ENCODE assay signal across 6 cellular contexts in genomic region chr5:177403194-177403825, GRCh38. TPM values are rescaled to one million over a fixed set of nuclear protein-coding genes. Genes with fewer than 3 reads are reported as not detected.
A peak's percentile ranks its signal among the peaks of the same experiment; 100 is the strongest.
DNase-seq lines count a peak whose midpoint lies in the region; ATAC-seq and TF ChIP-seq lines count a peak whose summit lies in the region.

No MANE protein-coding gene starts in this region.

- peaks cover 0 to 37% (median 4%) of the 10 kb centered on the region in 4 donors for H3K4me1 ChIP-seq in right lobe of liver

- peaks cover 23% of the 10 kb centered on the region for H3K27me3 Mint-ChIP-seq in activated T-helper 2 cell treated with anti-CD3 and anti-CD28 coated beads, Interferon-gamma antibody, Interleukin-2, Interleukin-4, amounts not matched to agents 10 μg/mL and 5 μg/mL and 100 μg/mL, durations not matched to agents 14 hours and 24 hours and 36 hours (ENCODE audit: low read depth)

- H3K4me3 ChIP-seq in right lobe of liver: peak overlapping the region in 2 of 3 donors; percentile 34 to 42

- H3K27ac Mint-ChIP-seq in activated T-helper 2 cell treated with anti-CD3 and anti-CD28 coated beads, Interferon-gamma antibody, Interleukin-2, Interleukin-4, amounts not matched to agents 10 μg/mL and 5 μg/mL and 100 μg/mL, durations not matched to agents 14 hours and 24 hours and 36 hours: no peak overlapping the region

- peaks cover 0 to 15% (median 5%) of the 10 kb centered on the region in 4 donors for H3K36me3 ChIP-seq in right lobe of liver

- WGBS in right lobe of liver (ENCODE audit: insufficient coverage, low coverage, low lambda C conversion rate, missing lambda C conversion rate): 27% methylated on average over 14 of the region's 60 CpGs

- no peaks in the 10 kb centered on the region for H3K9me3 ChIP-seq in right lobe of liver

- TF ChIP-seq POLR2A in right lobe of liver (IDR thresholded peaks at IDR 0.05): no peak

- H3K4me3 Mint-ChIP-seq in activated T-helper 2 cell treated with anti-CD3 and anti-CD28 coated beads, Interferon-gamma antibody, Interleukin-2, Interleukin-4, amounts not matched to agents 10 μg/mL and 5 μg/mL and 100 μg/mL, durations not matched to agents 14 hours and 24 hours and 36 hours (ENCODE audit: low read depth): peak overlapping the region; percentile 79

- H3K9me3 Mint-ChIP-seq in activated T-helper 2 cell treated with anti-CD3 and anti-CD28 coated beads, Interferon-gamma antibody, Interleukin-2, Interleukin-4, amounts not matched to agents 10 μg/mL and 5 μg/mL and 100 μg/mL, durations not matched to agents 14 hours and 24 hours and 36 hours: no peaks in the 10 kb centered on the region

- H3K27me3 ChIP-seq in right lobe of liver: no peaks in the 10 kb centered on the region

- ATAC-seq in HG03571 (IDR thresholded peaks at IDR 0.05; ENCODE audit: unreplicated experiment) (peak; percentile 20), right lobe of liver (no peak)

- intact Hi-C loops in activated T-helper 2 cell treated with anti-CD3 and anti-CD28 coated beads, Interferon-gamma antibody, Interleukin-2, Interleukin-4, amounts not matched to agents 10 μg/mL and 5 μg/mL and 100 μg/mL, durations not matched to agents 14 hours and 24 hours and 36 hours (cut with micrococcal nuclease): loop anchor here (1.0 to 5.0 kb wide), 4 partner anchors 13 to 93 kb away; partner anchors contain the start of gene PDLIM7
- intact Hi-C loops in right lobe of liver (cut with DNase I): loop anchor here in 1 of 2 donors (5.0 kb wide), 1 partner anchor 34 kb away; no protein-coding TSS in a partner anchor

- H3K27ac ChIP-seq in right lobe of liver: no peak overlapping the region

- DNase-seq in NCI-H1092 treated with DMSO at 0.1 percent for 48 hours (lab: John Stamatoyannopoulos, UW) (peak; percentile 33), NCI-H1092 (lab: John Stamatoyannopoulos, UW) (no peak), right lobe of liver (no peak), germinal center (ENCODE audit: low spot score) (no peak)
- DNase-seq in activated T-helper 2 cell treated with anti-CD3 and anti-CD28 coated beads, Interferon-gamma antibody, Interleukin-2, Interleukin-4, amounts not matched to agents 10 μg/mL and 5 μg/mL and 100 μg/mL, durations not matched to agents 14 hours and 24 hours and 36 hours (ENCODE audit: low spot score): peak; percentile 43

- H3K36me3 Mint-ChIP-seq in activated T-helper 2 cell treated with anti-CD3 and anti-CD28 coated beads, Interferon-gamma antibody, Interleukin-2, Interleukin-4, amounts not matched to agents 10 μg/mL and 5 μg/mL and 100 μg/mL, durations not matched to agents 14 hours and 24 hours and 36 hours (ENCODE audit: low read depth): no peaks in the 10 kb centered on the region

- TF ChIP-seq CTCF in right lobe of liver (IDR thresholded peaks at IDR 0.05): no peak

- H3K4me1 Mint-ChIP-seq in activated T-helper 2 cell treated with anti-CD3 and anti-CD28 coated beads, Interferon-gamma antibody, Interleukin-2, Interleukin-4, amounts not matched to agents 10 μg/mL and 5 μg/mL and 100 μg/mL, durations not matched to agents 14 hours and 24 hours and 36 hours (ENCODE audit: low read depth): peaks cover 19% of the 10 kb centered on the region

RNA-seq across cellular contexts. Expression of gene PFN3, which starts 2.8 kb away (rescaled TPM):
- total RNA-seq in activated T-helper 2 cell treated with anti-CD3 and anti-CD28 coated beads, Interferon-gamma antibody, Interleukin-2, Interleukin-4, amounts not matched to agents 10 μg/mL and 5 μg/mL and 100 μg/mL, durations not matched to agents 14 hours and 24 hours and 36 hours: not detected in 2 replicates
- total RNA-seq in right lobe of liver: not detected

RNA-seq across cellular contexts. Expression of gene F12, which starts 6.1 kb away (rescaled TPM):
- 3.5 and 5.8 TPM in 2 replicates for total RNA-seq in activated T-helper 2 cell treated with anti-CD3 and anti-CD28 coated beads, Interferon-gamma antibody, Interleukin-2, Interleukin-4, amounts not matched to agents 10 μg/mL and 5 μg/mL and 100 μg/mL, durations not matched to agents 14 hours and 24 hours and 36 hours
- 100 to 1,000 TPM; 236 to 518 (median 365) TPM for total RNA-seq in right lobe of liver

RNA-seq across cellular contexts. Expression of gene SLC34A1, which starts 19.1 kb away (rescaled TPM):
- not detected in 2 replicates for total RNA-seq in activated T-helper 2 cell treated with anti-CD3 and anti-CD28 coated beads, Interferon-gamma antibody, Interleukin-2, Interleukin-4, amounts not matched to agents 10 μg/mL and 5 μg/mL and 100 μg/mL, durations not matched to agents 14 hours and 24 hours and 36 hours
- total RNA-seq in right lobe of liver: 1 to 10 TPM in 3 of 6 experiments, under 1 TPM in 2, not detected in 1; 0.12 to 5.3 (median 1.6) TPM

RNA-seq across cellular contexts. Expression of gene GRK6, which starts 23.2 kb away (rescaled TPM):
- total RNA-seq in activated T-helper 2 cell treated with anti-CD3 and anti-CD28 coated beads, Interferon-gamma antibody, Interleukin-2, Interleukin-4, amounts not matched to agents 10 μg/mL and 5 μg/mL and 100 μg/mL, durations not matched to agents 14 hours and 24 hours and 36 hours: 131 and 134 TPM in 2 replicates
- total RNA-seq in right lobe of liver: 10 to 100 TPM in 3 of 6 experiments, 1 to 10 TPM in 3; 6.1 to 10.8 (median 10.0) TPM

RNA-seq across cellular contexts. Expression of gene PRR7, which starts 43.3 kb away (rescaled TPM):
- total RNA-seq in activated T-helper 2 cell treated with anti-CD3 and anti-CD28 coated beads, Interferon-gamma antibody, Interleukin-2, Interleukin-4, amounts not matched to agents 10 μg/mL and 5 μg/mL and 100 μg/mL, durations not matched to agents 14 hours and 24 hours and 36 hours: 12.1 and 13.0 TPM in 2 replicates
- 10 to 100 TPM in 1 of 6 experiments, 1 to 10 TPM in 3, under 1 TPM in 2; 0.15 to 13.0 (median 1.9) TPM for total RNA-seq in right lobe of liver

Comparison
In these comparisons a context has a peak if more than half of its experiments do, and no peak if none do; other contexts are left out.
1. DNase-seq: peak in NCI-H1092 treated with DMSO at 0.1 percent for 48 hours (single experiment) and activated T-helper 2 cell treated with anti-CD3 and anti-CD28 coated beads, Interferon-gamma antibody, Interleukin-2, Interleukin-4, amounts not matched to agents 10 μg/mL and 5 μg/mL and 100 μg/mL, durations not matched to agents 14 hours and 24 hours and 36 hours (single experiment); none in NCI-H1092 (single experiment), right lobe of liver (0 of 3) and germinal center (single experiment).
2. RNA of gene F12, which starts 6.1 kb away (total RNA-seq): 236 to 518 TPM in right lobe of liver; 3.5 to 5.8 TPM in activated T-helper 2 cell treated with anti-CD3 and anti-CD28 coated beads, Interferon-gamma antibody, Interleukin-2, Interleukin-4, amounts not matched to agents 10 μg/mL and 5 μg/mL and 100 μg/mL, durations not matched to agents 14 hours and 24 hours and 36 hours; every median in the first group is over 10 times any median in the second.